ENCODE assay signal across 20 cellular contexts in genomic region chr3:151768393-151768930, GRCh38. TPM values are rescaled to one million over a fixed set of nuclear protein-coding genes. Genes with fewer than 3 reads are reported as not detected.
A peak's percentile ranks its signal among the peaks of the same experiment; 100 is the strongest.
DNase-seq lines count a peak whose midpoint lies in the region; TF ChIP-seq lines count a peak whose summit lies in the region.
"Had no signal": no experiment of that assay in that cellular context is flagged by ENCODE, and none has a peak within 500 bp of the region (broad histone marks: within the 10 kb centered on the region; RNA-seq: fewer than 3 reads in every experiment).

No MANE protein-coding gene starts in this region.

- no peaks in the 10 kb centered on the region for H3K9me3 ChIP-seq in stomach

- no peak for TF ChIP-seq EP300 in stomach (IDR thresholded peaks at IDR 0.05)

- no peaks in the 10 kb centered on the region for H3K36me3 ChIP-seq in stomach

- H3K27me3 ChIP-seq in stomach = no peaks in the 10 kb centered on the region

- TF ChIP-seq CTCF in choroid plexus epithelial cell (conservative IDR thresholded peaks at IDR 0.05; ENCODE audit: low read depth, low read length) (no peak), stomach (IDR thresholded peaks at IDR 0.05) (no peak)

- TF ChIP-seq POLR2A in stomach (IDR thresholded peaks at IDR 0.05) = no peak

- H3K4me3 ChIP-seq in choroid plexus epithelial cell (ENCODE audit: low read depth, low read length) (peak overlapping the region; percentile 6), stomach (no peak overlapping the region)
- H3K4me3 ChIP-seq: PC-9 had no signal

- DNase-seq in NCI-H146 (lab: John Stamatoyannopoulos, UW) (peak; percentile 6), NCI-H146 treated with DMSO at 0.1 percent for 48 hours (lab: John Stamatoyannopoulos, UW; ENCODE audit: unreplicated experiment) (no peak), M059J (ENCODE audit: low read depth) (peak; percentile 39), choroid plexus epithelial cell (ENCODE audit: low read depth) (peak; percentile 55), stomach (no peak), NCI-H187 treated with DMSO at 0.1 percent for 48 hours (lab: John Stamatoyannopoulos, UW) (no peak), AG08395 (ENCODE audit: low spot score) (no peak)
- no peak for DNase-seq in stimulated activated CD4-positive, alpha-beta T cell treated with anti-CD3 and anti-CD28 coated beads, Interleukin-12 subunit alpha, Interleukin-12 subunit beta, amount 100 ng/mL, for 4 hours
- DNase-seq: CD4-positive, alpha-beta memory T cell; GF-D8; HFFc6; Karpas-422; NCI-H1417 treated with DMSO at 0.1 percent for 48 hours; NCI-H2081 treated with DMSO at 0.1 percent for 48 hours; NCI-H2227 treated with DMSO at 0.1 percent for 48 hours; NCI-H526; PC-9 had no signal

- intact Hi-C loops in stomach (cut with DNase I; ENCODE audit: low total_unique reads) = no loop called here

- peaks cover 17 to 33% (median 23%) of the 10 kb centered on the region in 4 donors for H3K4me1 ChIP-seq in stomach

- WGBS in stomach, 5 donors = 65 to 98% (median 96%) methylated on average over 1 of the region's 1 CpG

- H3K27ac ChIP-seq in stomach = peak overlapping the region in 3 of 5 donors; percentile 7 to 79 (median 78)
- H3K27ac ChIP-seq: 22Rv1, PC-9 had no signal

RNA-seq across cellular contexts. Expression of gene AADACL2, which starts 34.7 kb away (rescaled TPM):
- total RNA-seq in M059J (2014; rRNA removed; shearing (Covaris generic)) = not detected in 2 replicates
- total RNA-seq in stomach = under 1 TPM in 1 of 5 donors, not detected in 4; 0.92 TPM
- not detected for polyA plus RNA-seq in stomach
- total RNA-seq: CD4-positive, alpha-beta memory T cell; H1; HFFc6; PC-9; Right ventricle myocardium inferior had no signal
- polyA plus RNA-seq: CD4-positive, alpha-beta memory T cell; H1 had no signal

RNA-seq across cellular contexts. Expression of gene AADAC, which starts 45.5 kb away (rescaled TPM):
- total RNA-seq in M059J (2014; rRNA removed; shearing (Covaris generic)) = 0.39 TPM in 1 of 2 replicates, not detected in the other
- total RNA-seq in stomach = 10 to 100 TPM in 1 of 5 donors, 1 to 10 TPM in 1, not detected in 3; 6.7 to 54.7 TPM
- 10 to 100 TPM in 1 of 3 donors, 1 to 10 TPM in 1, under 1 TPM in 1; 0.35 to 14.5 (median 9.8) TPM for polyA plus RNA-seq in stomach
- total RNA-seq: CD4-positive, alpha-beta memory T cell; H1; HFFc6; Right ventricle myocardium inferior had no signal
- polyA plus RNA-seq: CD4-positive, alpha-beta memory T cell; H1 had no signal

Comparison
In these comparisons a context has a peak if more than half of its experiments do, and no peak if none do; other contexts are left out.
1. DNase-seq: peak in NCI-H146 (single experiment), M059J (single experiment) and choroid plexus epithelial cell (single experiment); none in NCI-H146 treated with DMSO at 0.1 percent for 48 hours (single experiment), stomach (single experiment), stimulated activated CD4-positive, alpha-beta T cell treated with anti-CD3 and anti-CD28 coated beads, Interleukin-12 subunit alpha, Interleukin-12 subunit beta, amount 100 ng/mL, for 4 hours (single experiment), NCI-H187 treated with DMSO at 0.1 percent for 48 hours (single experiment) and AG08395 (single experiment).